In genomic region chr6:24774696-24775519, GRCh38 we compare ENCODE assay signal across 8 cellular contexts. TPM values are rescaled to one million over a fixed set of nuclear protein-coding genes. Genes with fewer than 3 reads are reported as not detected.
A peak's percentile ranks its signal among the peaks of the same experiment; 100 is the strongest.
DNase-seq lines count a peak whose midpoint lies in the region; ATAC-seq and TF ChIP-seq lines count a peak whose summit lies in the region.

TSS of gene GMNN (plus strand) at chr6:24774937. CDS start at chr6:24777247, 2,310 bp downstream.

- H3K79me2 ChIP-seq in H9 (ENCODE audit: insufficient read depth, low read length) = peaks cover 20% of the 10 kb centered on the region; the same call in 1 of the 2 replicates

- peak within 1 kb of the TSS; percentile 86 for H2AFZ ChIP-seq in H9 (ENCODE audit: low read length)

- H3K4me2 ChIP-seq in H9 (ENCODE audit: insufficient read depth, insufficient read length, low read length) = peak within 1 kb of the TSS; percentile 97

- H4K20me1 ChIP-seq in H9 (ENCODE audit: control insufficient read depth, insufficient read depth, insufficient read length) = no peaks in the 10 kb centered on the region

- peak; percentile 98 for TF ChIP-seq POLR2A in Raji (IDR thresholded peaks at IDR 0.05; ENCODE audit: insufficient read depth, low read depth, low read length)

- TF ChIP-seq CTCF in H9 (conservative IDR thresholded peaks at IDR 0.05) (no peak), natural killer cell (IDR thresholded peaks at IDR 0.05) (no peak)

- peak within 1 kb of the TSS; percentile 99 for H4K5ac ChIP-seq in H9 (ENCODE audit: insufficient read length, low read depth, low read length)

- H3K27ac Mint-ChIP-seq in H9 (peak within 1 kb of the TSS; percentile 99 to 100 (median 99)), natural killer cell (peak within 1 kb of the TSS; percentile 90 to 96)

- peak within 1 kb of the TSS; percentile 56 for H4K91ac ChIP-seq in H9 (ENCODE audit: insufficient read length, low read depth, low read length)

- H3K14ac ChIP-seq in H9 (ENCODE audit: insufficient read depth, low read length) = peak within 1 kb of the TSS; percentile 99

- H3K4me1 ChIP-seq in ES-I3 (ENCODE audit: insufficient read depth, low read length) (0 out of 2 replicates have a peak, but pooled peaks cover 6% of the 10 kb centered on the region), H9 (ENCODE audit: insufficient read depth, low read length) (no peaks in the 10 kb centered on the region)

- WGBS in H9 (ENCODE audit: extremely low coverage, insufficient read length, low lambda C conversion rate) = no CpG with 5 or more reads among the region's 75 CpGs

- H2BK12ac ChIP-seq in H9 (ENCODE audit: insufficient read length, low read depth, low read length) = peak within 1 kb of the TSS; percentile 77

- H3K4me3 Mint-ChIP-seq in H9 (peak within 1 kb of the TSS; percentile 97 to 99), natural killer cell (peak within 1 kb of the TSS; percentile 98)

- H3K27me3 ChIP-seq in H9 (ENCODE audit: insufficient read depth, low read length) = no peaks in the 10 kb centered on the region

- peaks cover 11% of the 10 kb centered on the region for H3K23me2 ChIP-seq in H9 (ENCODE audit: insufficient read length, low read depth, low read length, poor library complexity, severe bottlenecking)

- no peak within 1 kb of the TSS for H2BK20ac ChIP-seq in H9 (ENCODE audit: low read depth, low read length, poor library complexity, severe bottlenecking)

- H2AK5ac ChIP-seq in H9 (ENCODE audit: insufficient read length, low read length) = no peak within 1 kb of the TSS

- intact Hi-C loops in natural killer cell (cut with micrococcal nuclease) = loop anchor here (1.0 to 10.0 kb wide), 2 partner anchors 54 to 110 kb away; partner anchors contain the start of genes ACOT13 and TDP2

- H3K18ac ChIP-seq in H9 (ENCODE audit: insufficient read length, low read depth, low read length) = peak within 1 kb of the TSS; percentile 99

- no peak within 1 kb of the TSS for H2BK15ac ChIP-seq in H9 (ENCODE audit: low read depth, low read length)

- H2BK5ac ChIP-seq in H9 (ENCODE audit: insufficient read length, low read length) = peak within 1 kb of the TSS; percentile 97

- peaks cover 14 to 16% of the 10 kb centered on the region in 2 experiments for H3K4me1 Mint-ChIP-seq in H9
- H3K4me1 Mint-ChIP-seq in natural killer cell = peaks cover 17 to 29% of the 10 kb centered on the region in 2 donors

- H3T11ph ChIP-seq in H9 (ENCODE audit: low read length) = peak within 1 kb of the TSS; percentile 3

- H3K9ac ChIP-seq in ES-I3 (ENCODE audit: low read depth, low read length) = peak within 1 kb of the TSS; percentile 99
- peak within 1 kb of the TSS; percentile 100 for H3K9ac ChIP-seq in H9 (ENCODE audit: extremely low read depth, insufficient read length, low read length)

- ATAC-seq in natural killer cell = peak; percentile 87 to 96 (median 89)

- no peaks in the 10 kb centered on the region for H3K9me3 ChIP-seq in ES-I3 (ENCODE audit: control insufficient read depth, insufficient read depth, low read length)
- H3K9me3 ChIP-seq in H9 (ENCODE audit: control insufficient read depth, low read depth, low read length) = no peaks in the 10 kb centered on the region

- no peak within 1 kb of the TSS for H3K23ac ChIP-seq in H9 (ENCODE audit: insufficient read length, low read depth, low read length)

- no peaks in the 10 kb centered on the region for H3K36me3 ChIP-seq in ES-I3 (ENCODE audit: insufficient read depth, low read length)

- peak within 1 kb of the TSS; percentile 90 for H2BK120ac ChIP-seq in H9 (ENCODE audit: low read depth, low read length, poor library complexity, severe bottlenecking)

- H3K56ac ChIP-seq in H9 (ENCODE audit: insufficient read length, low read depth, low read length) = peak within 1 kb of the TSS; percentile 96

- H4K8ac ChIP-seq in H9 (replicated peaks; ENCODE audit: insufficient read length, low read depth, low read length) = peak within 1 kb of the TSS; percentile 99

- no peaks in the 10 kb centered on the region for H3K79me1 ChIP-seq in H9 (ENCODE audit: insufficient read depth, low read depth, low read length, poor library complexity, severe bottlenecking)

- DNase-seq in H9 (peak; percentile 97), M059J (ENCODE audit: low read depth) (peak; percentile 97), fibroblast of peridontal ligament (ENCODE audit: extremely low read depth) (peak; percentile 88), natural killer cell (peak; percentile 98)
- DNase-seq in activated T-helper 9 cell treated with anti-CD3 and anti-CD28 coated beads, Interleukin-2, amount 50 U/mL, for 16 hours (ENCODE audit: low read depth) = peak; percentile 98
- peak; percentile 85 to 98 (median 94) for DNase-seq in stimulated activated naive CD4-positive, alpha-beta T cell (lab: John Stamatoyannopoulos, UW)

- H3K27ac ChIP-seq in H9 (ENCODE audit: insufficient read length, low read depth, low read length) = peak within 1 kb of the TSS; percentile 97

- H3K9me3 Mint-ChIP-seq in H9 = no peaks in the 10 kb centered on the region
- H3K9me3 Mint-ChIP-seq in natural killer cell = no peaks in the 10 kb centered on the region

- H3K27me3 Mint-ChIP-seq in H9 (ENCODE audit: low read depth) (no peaks in the 10 kb centered on the region; the same call in 1 of the 2 replicates), natural killer cell (ENCODE audit: low read depth in 2 of 2) (no peaks in the 10 kb centered on the region)

- H3K4ac ChIP-seq in H9 (ENCODE audit: low read depth, low read length) = peak within 1 kb of the TSS; percentile 83; the same call in 1 of the 2 replicates

- peaks cover 3 to 28% (median 16%) of the 10 kb centered on the region in 3 experiments; a peak in 5 of 7 replicates for H3K36me3 Mint-ChIP-seq in H9 (ENCODE audit: insufficient read depth in 1 of 3, low read depth in 3 of 3)
- H3K36me3 Mint-ChIP-seq in natural killer cell = no peaks in the 10 kb centered on the region

RNA-seq across cellular contexts. Expression of gene GMNN, which starts in this region (rescaled TPM):
- 106 and 110 TPM in 2 replicates for total RNA-seq in H9 (2021)
- 105 and 133 TPM in 2 replicates for total RNA-seq in M059J (2014; rRNA removed; shearing (Covaris generic))
- 10 to 100 TPM; 11.0 to 23.7 (median 17.8) TPM for total RNA-seq in natural killer cell

Comparison
In these comparisons a context has a peak if more than half of its experiments do, and no peak if none do; other contexts are left out.
1. Peak in every context shown above with its lines: DNase-seq, ATAC-seq and H3K27ac ChIP-seq.